18 cellular contexts compared by ENCODE assay signal in the genomic region with DNA sequence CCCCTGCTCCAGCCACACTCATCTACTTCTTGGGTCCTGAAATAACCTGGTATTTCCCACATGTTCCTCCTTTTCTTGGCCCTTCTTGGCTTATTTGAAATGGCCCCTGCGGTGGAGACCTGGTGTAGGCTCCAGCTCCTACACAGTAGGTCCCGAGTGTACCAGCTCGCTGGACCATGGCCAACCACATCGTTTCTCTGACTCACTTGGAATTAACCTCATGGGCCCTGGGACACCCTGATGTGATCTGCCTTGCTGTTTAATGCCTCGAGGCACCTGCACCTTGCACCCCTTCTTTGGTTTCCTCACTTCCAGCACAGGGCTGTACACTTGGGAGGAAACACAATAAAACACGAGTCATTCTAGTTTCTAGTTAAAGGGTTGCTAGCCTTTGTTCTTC.
DNase-seq lines count a peak whose midpoint lies in the region; ATAC-seq lines count a peak whose summit lies in the region.
"Had no signal": no experiment of that assay in that cellular context is flagged by ENCODE, and none has a peak within 500 bp of the region (broad histone marks: within the 10 kb centered on the region; RNA-seq: fewer than 3 reads in every experiment).

No MANE protein-coding gene starts in this region.

- no peaks in the 10 kb centered on the region for H3K4me1 ChIP-seq in SJCRH30
- H3K4me1 ChIP-seq in right cardiac atrium (ENCODE audit: control insufficient read depth, insufficient read depth, low read length), result peaks cover 29% of the 10 kb centered on the region

- peak; percentile 41 for DNase-seq in EL
- DNase-seq in NCI-H226, result peak; percentile 22
- DNase-seq in glomerular visceral epithelial cell (ENCODE audit: extremely low spot score), result peak; percentile 59
- DNase-seq in stimulated activated naive B cell treated with anti-CD40 and anti-IgM and Interleukin-4, amounts not matched to agents 10 μg/mL and 1 μg/mL and 100 μg/mL, for 72 hours, result peak; percentile 5
- no peak for DNase-seq in SHP77 (lab: John Stamatoyannopoulos, UW)
- no peak for DNase-seq in SJCRH30
- DNase-seq in right cardiac atrium, result no peak
- DNase-seq: activated T-cell treated with anti-CD3 and anti-CD28 coated beads, Interleukin-2, amount 50 U/mL, for 72 hours; CD8-positive, alpha-beta T cell; DMS53; endodermal cell; GOT3; heart right ventricle; KG1; NCI-H1105 treated with DMSO at 0.1 percent for 48 hours; NCI-H510A; nucleus accumbens had no signal

- peaks cover 22% of the 10 kb centered on the region; the same call in 1 of the 2 replicates for H3K27me3 ChIP-seq in SJCRH30
- no peaks in the 10 kb centered on the region for H3K27me3 ChIP-seq in right cardiac atrium (ENCODE audit: control insufficient read depth, insufficient read depth)
- H3K27me3 ChIP-seq: heart right ventricle had no signal

- H3K9me3 ChIP-seq in SJCRH30 (replicated peaks) (no peaks in the 10 kb centered on the region), right cardiac atrium (ENCODE audit: control insufficient read depth, low read length) (no peaks in the 10 kb centered on the region)
- H3K9me3 ChIP-seq: heart right ventricle had no signal

- intact Hi-C loops in right cardiac atrium (cut with DNase I), result no loop called here

- H3K4me3 ChIP-seq in SJCRH30 (no peak overlapping the region), right cardiac atrium (ENCODE audit: low read length) (no peak overlapping the region)
- H3K4me3 ChIP-seq: heart right ventricle had no signal

- H3K36me3 ChIP-seq in SJCRH30, result no peaks in the 10 kb centered on the region
- H3K36me3 ChIP-seq: heart right ventricle had no signal

- no peaks in the 10 kb centered on the region for H3K9me3 Mint-ChIP-seq in stimulated activated naive B cell treated with anti-CD40 and anti-IgM and Interleukin-4, amounts not matched to agents 10 μg/mL and 1 μg/mL and 100 μg/mL, for 72 hours
- H3K9me3 Mint-ChIP-seq: activated naive CD4-positive, alpha-beta T cell treated with anti-CD3 and anti-CD28 coated beads, Interleukin-2, amount 50 U/mL, for 24 hours; activated T-cell treated with anti-CD3 and anti-CD28 coated beads, Interleukin-2, amount 50 U/mL, for 72 hours; CD8-positive, alpha-beta T cell; endodermal cell had no signal

- WGBS in right cardiac atrium, result 56% methylated on average over 6 of the region's 6 CpGs

- no peak overlapping the region for H3K4me3 Mint-ChIP-seq in stimulated activated naive B cell treated with anti-CD40 and anti-IgM and Interleukin-4, amounts not matched to agents 10 μg/mL and 1 μg/mL and 100 μg/mL, for 72 hours
- H3K4me3 Mint-ChIP-seq: activated naive CD4-positive, alpha-beta T cell treated with anti-CD3 and anti-CD28 coated beads, Interleukin-2, amount 50 U/mL, for 24 hours; activated T-cell treated with anti-CD3 and anti-CD28 coated beads, Interleukin-2, amount 50 U/mL, for 72 hours; CD8-positive, alpha-beta T cell; endodermal cell had no signal

- H3K4me1 Mint-ChIP-seq in stimulated activated naive B cell treated with anti-CD40 and anti-IgM and Interleukin-4, amounts not matched to agents 10 μg/mL and 1 μg/mL and 100 μg/mL, for 72 hours, result peaks cover 6 to 28% of the 10 kb centered on the region in 2 donors
- H3K4me1 Mint-ChIP-seq: activated naive CD4-positive, alpha-beta T cell treated with anti-CD3 and anti-CD28 coated beads, Interleukin-2, amount 50 U/mL, for 24 hours; endodermal cell had no signal

- H3K36me3 Mint-ChIP-seq in stimulated activated naive B cell treated with anti-CD40 and anti-IgM and Interleukin-4, amounts not matched to agents 10 μg/mL and 1 μg/mL and 100 μg/mL, for 72 hours, result no peaks in the 10 kb centered on the region
- H3K36me3 Mint-ChIP-seq: activated naive CD4-positive, alpha-beta T cell treated with anti-CD3 and anti-CD28 coated beads, Interleukin-2, amount 50 U/mL, for 24 hours; CD8-positive, alpha-beta T cell had no signal

- no peak overlapping the region for H3K27ac ChIP-seq in SJCRH30
- no peak overlapping the region for H3K27ac ChIP-seq in right cardiac atrium (ENCODE audit: low read length)
- H3K27ac ChIP-seq: heart right ventricle had no signal

- peak; percentile 69 to 78 for ATAC-seq in stimulated activated naive B cell treated with anti-CD40 and anti-IgM and Interleukin-4, amounts not matched to agents 10 μg/mL and 1 μg/mL and 100 μg/mL, for 72 hours (replicated peaks)
- ATAC-seq in right cardiac atrium, result no peak
- ATAC-seq: activated T-cell treated with anti-CD3 and anti-CD28 coated beads, Interleukin-2, amount 50 U/mL, for 72 hours; CD8-positive, alpha-beta T cell; heart right ventricle had no signal

- H3K27ac Mint-ChIP-seq in stimulated activated naive B cell treated with anti-CD40 and anti-IgM and Interleukin-4, amounts not matched to agents 10 μg/mL and 1 μg/mL and 100 μg/mL, for 72 hours, result no peak overlapping the region
- H3K27ac Mint-ChIP-seq: activated naive CD4-positive, alpha-beta T cell treated with anti-CD3 and anti-CD28 coated beads, Interleukin-2, amount 50 U/mL, for 24 hours; activated T-cell treated with anti-CD3 and anti-CD28 coated beads, Interleukin-2, amount 50 U/mL, for 72 hours; CD8-positive, alpha-beta T cell; endodermal cell had no signal

- H3K27me3 Mint-ChIP-seq in stimulated activated naive B cell treated with anti-CD40 and anti-IgM and Interleukin-4, amounts not matched to agents 10 μg/mL and 1 μg/mL and 100 μg/mL, for 72 hours, result peaks cover 13 to 21% of the 10 kb centered on the region in 2 donors
- H3K27me3 Mint-ChIP-seq: activated naive CD4-positive, alpha-beta T cell treated with anti-CD3 and anti-CD28 coated beads, Interleukin-2, amount 50 U/mL, for 24 hours had no signal

Comparison
In these comparisons a context has a peak if more than half of its experiments do, and no peak if none do; other contexts are left out.
1. DNase-seq: peak in EL (single experiment), NCI-H226 (single experiment), glomerular visceral epithelial cell (single experiment) and stimulated activated naive B cell treated with anti-CD40 and anti-IgM and Interleukin-4, amounts not matched to agents 10 μg/mL and 1 μg/mL and 100 μg/mL, for 72 hours (single experiment); none in SHP77 (0 of 2), SJCRH30 (0 of 2) and right cardiac atrium (0 of 3).
2. ATAC-seq: peak in stimulated activated naive B cell treated with anti-CD40 and anti-IgM and Interleukin-4, amounts not matched to agents 10 μg/mL and 1 μg/mL and 100 μg/mL, for 72 hours (2 of 2); none in right cardiac atrium (0 of 2).